Comparison of ENCODE assay signal across 16 cellular contexts in the genomic region with DNA sequence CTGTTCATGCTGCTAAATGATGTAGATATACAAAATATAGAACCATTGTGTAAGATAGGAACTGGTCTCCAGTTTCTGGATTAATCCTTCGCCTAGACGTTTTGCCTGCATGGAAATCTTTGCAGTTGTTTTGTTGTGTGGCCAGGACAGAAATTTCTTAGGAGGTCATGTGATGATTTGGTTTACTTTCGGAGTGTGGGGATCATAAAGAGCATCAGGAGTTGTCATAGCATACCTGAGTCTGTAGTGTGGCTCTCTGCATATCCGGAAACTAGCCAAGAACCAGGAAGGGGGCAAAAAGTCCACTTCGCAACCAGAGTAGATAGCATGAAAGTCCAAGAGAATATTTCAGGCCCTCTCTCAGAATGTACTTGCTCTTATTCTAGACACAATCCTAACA. TPM values are rescaled to one million over a fixed set of nuclear protein-coding genes. Genes with fewer than 3 reads are reported as not detected.
DNase-seq lines count a peak whose midpoint lies in the region; ATAC-seq, FAIRE-seq and TF ChIP-seq lines count a peak whose summit lies in the region.
"Had no signal": no experiment of that assay in that cellular context is flagged by ENCODE, and none has a peak within 500 bp of the region (broad histone marks: within the 10 kb centered on the region; RNA-seq: fewer than 3 reads in every experiment).

No MANE protein-coding gene starts in this region.

- CTCF ChIA-PET in A549 (lab: Yijun Ruan, JAX) (interaction anchor here (4.7 to 13.8 kb wide), 2 partner anchors 73 to 205 kb away, joined by 31 to 272 read pairs; no protein-coding TSS in a partner anchor), endothelial cell of umbilical vein (lab: Charles Lee) (interaction anchor here (1.0 to 8.5 kb wide), 9 partner anchors 12 to 205 kb away, joined by 3 to 286 read pairs (median 5); a partner anchor contains a TSS)

- H3K36me3 Mint-ChIP-seq in IgD-negative memory B cell (peaks cover 11% of the 10 kb centered on the region), neural progenitor cell (peaks cover 19% of the 10 kb centered on the region)

- dilution Hi-C loops in endothelial cell of umbilical vein (cut with MboI; ENCODE audit: extremely low pct_ligation_motif_present, low sequenced_read_pairs) = no loop called here

- H3K27ac ChIP-seq in A549 (no peak overlapping the region), endothelial cell of umbilical vein (ENCODE audit: insufficient read depth, low read depth, low read length) (peak overlapping the region; percentile 68), neural progenitor cell (no peak overlapping the region)
- no peak overlapping the region for H3K27ac ChIP-seq in effector memory CD4-positive, alpha-beta T cell (ENCODE audit: insufficient read depth, low read length, poor library complexity, severe bottlenecking)

- H3K4me3 ChIP-seq in A549 (no peak overlapping the region), endothelial cell of umbilical vein (replicated peaks in 1 of 3; ENCODE audit: insufficient read depth in 1 of 3, low read depth in 1 of 3, low read length in 3 of 3) (peak overlapping the region in 1 of 3 experiments; percentile 87), neural progenitor cell (no peak overlapping the region)
- no peak overlapping the region for H3K4me3 ChIP-seq in effector memory CD4-positive, alpha-beta T cell (ENCODE audit: insufficient read depth, low read depth, low read length, poor library complexity, severe bottlenecking)

- TF ChIP-seq RAD21 in A549 (conservative IDR thresholded peaks at IDR 0.05 in 1 of 2, IDR thresholded peaks at IDR 0.05 in 1 of 2) = no peak

- H4K20me1 ChIP-seq in endothelial cell of umbilical vein (replicated peaks; ENCODE audit: control insufficient read depth, extremely low read depth, insufficient read depth, low read length) (no peaks in the 10 kb centered on the region), neural progenitor cell (ENCODE audit: low read depth) (no peaks in the 10 kb centered on the region)

- no peaks in the 10 kb centered on the region for H3K9me1 ChIP-seq in endothelial cell of umbilical vein (replicated peaks; ENCODE audit: control insufficient read depth, extremely low read depth, insufficient read depth, low read length)

- no peak for ATAC-seq in A549
- no peak for ATAC-seq in HG02938 (IDR thresholded peaks at IDR 0.05; ENCODE audit: unreplicated experiment)
- ATAC-seq in HG03521 (IDR thresholded peaks at IDR 0.05; ENCODE audit: unreplicated experiment) = no peak
- ATAC-seq: naive thymus-derived CD4-positive, alpha-beta T cell had no signal

- H3K36me3 ChIP-seq in endothelial cell of umbilical vein (ENCODE audit: control insufficient read depth in 2 of 2, extremely low read depth in 1 of 2, insufficient read depth in 2 of 2, low read length in 2 of 2) (peaks cover 1 to 4% of the 10 kb centered on the region in 2 experiments), neural progenitor cell (no peaks in the 10 kb centered on the region)
- no peaks in the 10 kb centered on the region for H3K36me3 ChIP-seq in effector memory CD4-positive, alpha-beta T cell (ENCODE audit: control insufficient read depth, insufficient read depth, low read length)

- WGBS in A549 (ENCODE audit: missing lambda C conversion rate) = 78% methylated on average over 5 of the region's 5 CpGs

- H3K79me2 ChIP-seq in endothelial cell of umbilical vein (ENCODE audit: control insufficient read depth, insufficient read depth, low read length) = peaks cover 87% of the 10 kb centered on the region
- no peaks in the 10 kb centered on the region for H3K79me2 ChIP-seq in neural progenitor cell (ENCODE audit: low read depth)

- H3K27me3 ChIP-seq in endothelial cell of umbilical vein (ENCODE audit: control insufficient read depth in 2 of 2, insufficient read depth in 2 of 2, low read length in 2 of 2) = no peaks in the 10 kb centered on the region
- H3K27me3 ChIP-seq in neural progenitor cell = peaks cover 50% of the 10 kb centered on the region
- no peaks in the 10 kb centered on the region for H3K27me3 ChIP-seq in effector memory CD4-positive, alpha-beta T cell (replicated peaks; ENCODE audit: control insufficient read depth, insufficient read depth, low read length, poor library complexity, severe bottlenecking)

- H3K9me3 Mint-ChIP-seq in IgD-negative memory B cell (peaks cover 2 to 6% (median 2%) of the 10 kb centered on the region in 3 donors), neural progenitor cell (peaks cover 9% of the 10 kb centered on the region)

- H3K9me3 ChIP-seq in A549 = peaks cover 20% of the 10 kb centered on the region
- H3K9me3 ChIP-seq in endothelial cell of umbilical vein (replicated peaks; ENCODE audit: control insufficient read depth, insufficient read depth, low read length) = no peaks in the 10 kb centered on the region
- H3K9me3 ChIP-seq in neural progenitor cell (ENCODE audit: low read depth) = no peaks in the 10 kb centered on the region
- no peaks in the 10 kb centered on the region for H3K9me3 ChIP-seq in effector memory CD4-positive, alpha-beta T cell (ENCODE audit: control insufficient read depth, low read length)

- H3K4me3 Mint-ChIP-seq in IgD-negative memory B cell (peak overlapping the region in 3 of 4 donors; percentile 60 to 100 (median 61)), neural progenitor cell (peak overlapping the region; percentile 3)
- H3K4me3 Mint-ChIP-seq: activated CD4-positive, alpha-beta T cell treated with anti-CD3 and anti-CD28 coated beads, Interleukin-2, amount 10 ng/mL, durations not matched to agents 24 days and 14 days; naive thymus-derived CD4-positive, alpha-beta T cell; T-helper 1 cell treated with Interleukin-12 subunit alpha and Interleukin-12 subunit beta and Interleukin-4 antibody, amounts not matched to agents 30 μg/mL and 1 μg/mL, for 36 hours had no signal

- peaks cover 2% of the 10 kb centered on the region for H3K27me3 Mint-ChIP-seq in IgD-negative memory B cell
- no peaks in the 10 kb centered on the region for H3K27me3 Mint-ChIP-seq in neural progenitor cell (ENCODE audit: insufficient read depth, low read depth)

- H3K4me1 Mint-ChIP-seq in IgD-negative memory B cell (peaks cover 11 to 20% (median 19%) of the 10 kb centered on the region in 3 donors), neural progenitor cell (peaks cover 16% of the 10 kb centered on the region)

- H3K4me2 ChIP-seq in A549 = peak overlapping the region; percentile 32; the same call in 2 of the 3 replicates
- peak overlapping the region; percentile 96 for H3K4me2 ChIP-seq in endothelial cell of umbilical vein (ENCODE audit: insufficient read depth, low read length)
- no peak overlapping the region for H3K4me2 ChIP-seq in neural progenitor cell

- peaks cover 17% of the 10 kb centered on the region for H3F3A ChIP-seq in neural progenitor cell (ENCODE audit: low read depth)

- TF ChIP-seq POLR2A in A549 (IDR thresholded peaks at IDR 0.05; ENCODE audit: low read length) (no peak), endothelial cell of umbilical vein (IDR thresholded peaks at IDR 0.05; ENCODE audit: low read depth, low read length) (no peak)

- H3K27ac Mint-ChIP-seq in IgD-negative memory B cell = peak overlapping the region in 1 of 3 donors; percentile 56
- H3K27ac Mint-ChIP-seq in neural progenitor cell = no peak overlapping the region
- H3K27ac Mint-ChIP-seq: activated CD4-positive, alpha-beta T cell treated with anti-CD3 and anti-CD28 coated beads, Interleukin-2, amount 10 ng/mL, durations not matched to agents 24 days and 14 days; naive thymus-derived CD4-positive, alpha-beta T cell; T-helper 1 cell treated with Interleukin-12 subunit alpha and Interleukin-12 subunit beta and Interleukin-4 antibody, amounts not matched to agents 30 μg/mL and 1 μg/mL, for 36 hours had no signal

- POLR2A ChIA-PET in A549 (lab: Yijun Ruan, JAX) = no interaction called here
- POLR2A ChIA-PET in endothelial cell of umbilical vein (lab: Charles Lee) = interaction anchor here (1.1 kb wide), 1 partner anchor 203 kb away, joined by 4 read pairs; no protein-coding TSS in a partner anchor

- H3K9ac ChIP-seq in endothelial cell of umbilical vein (replicated peaks; ENCODE audit: extremely low read depth, insufficient read depth, low read length) = peak overlapping the region; percentile 98
- no peak overlapping the region for H3K9ac ChIP-seq in neural progenitor cell

- no peak for TF ChIP-seq EP300 in A549 (IDR thresholded peaks at IDR 0.05)

- DNase-seq in A549 (ENCODE audit: low read depth in 1 of 2, low spot score in 1 of 2) (no peak), endothelial cell of umbilical vein (ENCODE audit: low read depth, low spot score) (no peak), neural progenitor cell (ENCODE audit: low spot score) (no peak), AG08396 (ENCODE audit: low spot score) (no peak)
- no peak for DNase-seq in effector memory CD4-positive, alpha-beta T cell
- DNase-seq: activated CD4-positive, alpha-beta T cell treated with anti-CD3 and anti-CD28 coated beads, Interleukin-2, amount 10 ng/mL, durations not matched to agents 24 days and 14 days; DMS79; islet precursor cell; naive thymus-derived CD4-positive, alpha-beta T cell; NCI-H1092 had no signal

- TF ChIP-seq CTCF in A549 (IDR thresholded peaks at IDR 0.05) (no peak), endothelial cell of umbilical vein (IDR thresholded peaks at IDR 0.05; ENCODE audit: extremely low read depth in 1 of 2, insufficient read depth in 1 of 2, low read depth in 1 of 2, low read length in 2 of 2) (no peak), neural progenitor cell (IDR thresholded peaks at IDR 0.05) (no peak)

- H2AFZ ChIP-seq in endothelial cell of umbilical vein (ENCODE audit: low read depth, low read length) = no peak overlapping the region
- no peak overlapping the region for H2AFZ ChIP-seq in neural progenitor cell (replicated peaks)

- H3K4me1 ChIP-seq in A549 (peaks cover 29% of the 10 kb centered on the region), endothelial cell of umbilical vein (ENCODE audit: control insufficient read depth, extremely low read depth, insufficient read depth, low read length) (peaks cover 28% of the 10 kb centered on the region), neural progenitor cell (peaks cover 2% of the 10 kb centered on the region)
- peaks cover 6% of the 10 kb centered on the region for H3K4me1 ChIP-seq in effector memory CD4-positive, alpha-beta T cell (ENCODE audit: control insufficient read depth, insufficient read depth, low read length, poor library complexity, severe bottlenecking)

- intact Hi-C loops in endothelial cell of umbilical vein (cut with micrococcal nuclease) = loop anchor here (1.0 kb wide), 1 partner anchor 82 kb away; no protein-coding TSS in a partner anchor

- FAIRE-seq in A549 (lab: Jason Lieb, UNC) (no peak), endothelial cell of umbilical vein (lab: Jason Lieb, UNC) (no peak)
- FAIRE-seq: GM12891, urothelium cell line had no signal

- BruUV-seq in endothelial cell of umbilical vein (replicated peaks; lab: Mats Ljungman, UMichigan) = no TSS peak

RNA-seq across cellular contexts. Expression of a gene that starts 3.1 kb away (rescaled TPM):
- 3.9 and 5.3 TPM in 2 replicates for polyA plus RNA-seq in A549 (2011; rRNA removed)
- polyA plus RNA-seq in A549 (2012; cell fraction: cytosol; rRNA removed) = 2.4 and 3.2 TPM in 2 replicates
- 7.7 and 10.7 TPM in 2 replicates for polyA plus RNA-seq in A549 (2012; cell fraction: nucleus; rRNA removed)
- 5.4 to 8.0 TPM (median 6.1 TPM) in 3 replicates for polyA plus RNA-seq in A549 (2017; fragmentation: RNase III; extraction: RNeasy Plus Mini Kit Qiagen cat#74134 plus additional on column Dnase treatment)
- 16.6 and 23.5 TPM in 2 replicates for polyA minus RNA-seq in A549 (2011; rRNA and poly(A)+ RNA removed)
- polyA plus RNA-seq in IgD-negative memory B cell = 5.8 TPM
- 88.8 and 95.3 TPM in 2 replicates for total RNA-seq in endothelial cell of umbilical vein
- 31.8 and 37.7 TPM in 2 replicates for polyA plus RNA-seq in endothelial cell of umbilical vein
- 27.5 and 30.5 TPM in 2 replicates for polyA plus RNA-seq in endothelial cell of umbilical vein (2011; cell fraction: cytosol; rRNA removed)
- 108 and 143 TPM in 2 replicates for polyA plus RNA-seq in endothelial cell of umbilical vein (2011; cell fraction: nucleus; rRNA removed)
- polyA plus RNA-seq in endothelial cell of umbilical vein (2012) = 48.8 and 52.8 TPM in 2 replicates
- 164 and 178 TPM in 2 replicates for polyA minus RNA-seq in endothelial cell of umbilical vein
- 1.9 TPM for polyA minus RNA-seq in endothelial cell of umbilical vein (2011; cell fraction: cytosol; rRNA and poly(A)+ RNA removed)
- 249 and 262 TPM in 2 replicates for polyA minus RNA-seq in endothelial cell of umbilical vein (2011; cell fraction: nucleus; rRNA and poly(A)+ RNA removed)
- total RNA-seq in neural progenitor cell (ENCODE audit: low replicate concordance) = 4.3 and 4.6 TPM in 2 replicates
- polyA plus RNA-seq: naive thymus-derived CD4-positive, alpha-beta T cell had no signal
